13 cellular contexts compared by ENCODE assay signal in the genomic region with DNA sequence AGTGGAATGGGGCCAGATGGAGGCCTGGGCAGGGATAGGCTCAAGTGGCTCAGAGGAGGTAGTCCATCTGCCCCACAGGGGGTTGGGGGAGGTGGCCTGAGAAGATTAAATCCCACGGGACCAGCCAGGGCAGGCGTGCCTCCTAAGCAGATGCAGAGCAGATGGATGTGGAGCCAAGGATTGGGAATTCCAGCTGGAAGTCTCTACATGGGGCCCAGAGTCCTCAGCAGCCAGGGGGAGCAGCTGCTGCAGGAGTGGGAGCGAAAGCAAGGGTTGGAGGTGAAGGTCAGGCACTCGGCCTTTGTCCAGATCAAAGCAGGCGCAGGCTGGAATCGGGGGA. TPM values are rescaled to one million over a fixed set of nuclear protein-coding genes. Genes with fewer than 3 reads are reported as not detected.
DNase-seq lines count a peak whose midpoint lies in the region; ATAC-seq, FAIRE-seq and TF ChIP-seq lines count a peak whose summit lies in the region.
"Had no signal": no experiment of that assay in that cellular context is flagged by ENCODE, and none has a peak within 500 bp of the region (broad histone marks: within the 10 kb centered on the region; RNA-seq: fewer than 3 reads in every experiment).

No MANE protein-coding gene starts in this region.

- no peak overlapping the region for H3K9ac ChIP-seq in MM.1S (ENCODE audit: low read length)

- no peaks in the 10 kb centered on the region for H3K36me3 ChIP-seq in MM.1S (replicated peaks; ENCODE audit: insufficient read depth, low read length)
- H3K36me3 ChIP-seq: MG63, thyroid gland had no signal

- no peaks in the 10 kb centered on the region for H3K27me3 ChIP-seq in MM.1S (replicated peaks; ENCODE audit: insufficient read depth, low read length)
- H3K27me3 ChIP-seq: MG63, thyroid gland had no signal

- no peaks in the 10 kb centered on the region for H3K9me3 ChIP-seq in MM.1S (replicated peaks; ENCODE audit: insufficient read depth, low read length)
- H3K9me3 ChIP-seq: MG63, thyroid gland had no signal

- no peaks in the 10 kb centered on the region for H3F3A ChIP-seq in MM.1S (ENCODE audit: insufficient read depth, low read length)

- DNase-seq in D721Med (ENCODE audit: insufficient read length, low spot score) (peak; percentile 86), NCI-H1092 (lab: John Stamatoyannopoulos, UW) (peak; percentile 69), RPMI7951 (ENCODE audit: low read depth) (peak; percentile 60), iPS-NIHi7 (ENCODE audit: extremely low spot score) (peak; percentile 49), MM.1S (no peak), frontal cortex (ENCODE audit: low spot score in 2 of 2) (no peak), omental fat pad (ENCODE audit: low spot score) (no peak)
- no peak for DNase-seq in activated effector memory CD4-positive, alpha-beta T cell treated with Interleukin-2 at 50 U/mL for 16 hours
- DNase-seq: effector memory CD4-positive, alpha-beta T cell; mesenchymal stem cell; MG63; thyroid gland had no signal

- H3K9me2 ChIP-seq in MM.1S (replicated peaks; ENCODE audit: insufficient read depth, low read length) = no peaks in the 10 kb centered on the region

- TF ChIP-seq CTCF in D721Med (IDR thresholded peaks at IDR 0.05; ENCODE audit: insufficient read depth, missing control alignments) (peak; percentile 54), MM.1S (IDR thresholded peaks at IDR 0.05; ENCODE audit: low read length) (no peak), omental fat pad (IDR thresholded peaks at IDR 0.05) (no peak)

- no peak overlapping the region for H3K27ac ChIP-seq in MM.1S (ENCODE audit: low read length)
- H3K27ac ChIP-seq: thyroid gland had no signal

- no peak overlapping the region for H3K4me3 ChIP-seq in MM.1S (ENCODE audit: low read length)
- H3K4me3 ChIP-seq: MG63, thyroid gland had no signal

- no peak overlapping the region for H2AFZ ChIP-seq in MM.1S (ENCODE audit: low read length)

- peak; percentile 53 for FAIRE-seq in D721Med (lab: Jason Lieb, UNC)
- FAIRE-seq in frontal cortex (lab: Jason Lieb, UNC) = no peak

- ATAC-seq in omental fat pad (ENCODE audit: low FRiP score) = no peak
- ATAC-seq: Right ventricle myocardium inferior had no signal

- no peaks in the 10 kb centered on the region for H4K20me1 ChIP-seq in MM.1S (ENCODE audit: insufficient read depth, low read length)

- no peaks in the 10 kb centered on the region for H3K4me1 ChIP-seq in MM.1S (ENCODE audit: low read length)
- H3K4me1 ChIP-seq: thyroid gland had no signal

- no peaks in the 10 kb centered on the region for H3K79me2 ChIP-seq in MM.1S (ENCODE audit: low read length)

- H3K4me2 ChIP-seq in MM.1S (ENCODE audit: low read depth, low read length) = no peak overlapping the region

RNA-seq across cellular contexts. Expression of gene VRK1, which starts 42.4 kb away (rescaled TPM):
- 64.5 and 72.2 TPM in 2 replicates for total RNA-seq in RPMI7951 (2014; rRNA removed; shearing (Covaris generic))
- total RNA-seq in frontal cortex (85.6 TPM), omental fat pad (10 to 100 TPM in 1 of 4 donors, 1 to 10 TPM in 3; 7.1 to 19.2 (median 8.5) TPM)

Comparison
In these comparisons a context has a peak if more than half of its experiments do, and no peak if none do; other contexts are left out.
1. DNase-seq: peak in D721Med (single experiment), NCI-H1092 (single experiment), RPMI7951 (single experiment) and iPS-NIHi7 (single experiment); none in MM.1S (single experiment), frontal cortex (0 of 2), omental fat pad (single experiment) and activated effector memory CD4-positive, alpha-beta T cell treated with Interleukin-2 at 50 U/mL for 16 hours (single experiment).